ENCODE assay signal across 19 cellular contexts in genomic region chr17:48751733-48752398, GRCh38. TPM values are rescaled to one million over a fixed set of nuclear protein-coding genes. Genes with fewer than 3 reads are reported as not detected.
"Had no signal": no experiment of that assay in that cellular context is flagged by ENCODE, and none has a peak within 500 bp of the region (broad histone marks: within the 10 kb centered on the region; RNA-seq: fewer than 3 reads in every experiment).

No MANE protein-coding gene starts in this region.

- DNase-seq: activated CD4-positive, CD25-positive, alpha-beta regulatory T cell treated with anti-CD3 and anti-CD28 coated beads, Interleukin-2, amount 50 U/mL, for 72 hours; activated naive CD4-positive, alpha-beta T cell treated with anti-CD3 and anti-CD28 coated beads for 36 hours; activated naive CD8-positive, alpha-beta T cell treated with anti-CD3 and anti-CD28 coated beads, Interleukin-2, amount 50 U/mL, for 24 hours; aorta; effector CD8-positive, alpha-beta T cell; foreskin keratinocyte; glutamatergic neuron; immature natural killer cell; midbrain; ovary; stimulated activated CD4-positive, alpha-beta T cell treated with anti-CD3 and anti-CD28 coated beads, Interleukin-4, amount 100 ng/mL, for 1 hour; stimulated activated naive CD4-positive, alpha-beta T cell; substantia nigra; T-helper 9 cell had no signal

- H3K27ac ChIP-seq: foreskin keratinocyte, neural progenitor cell, ovary, tibial nerve had no signal

- H3K9me3 Mint-ChIP-seq: activated naive CD4-positive, alpha-beta T cell treated with anti-CD3 and anti-CD28 coated beads for 36 hours; activated naive CD8-positive, alpha-beta T cell treated with anti-CD3 and anti-CD28 coated beads, Interleukin-2, amount 50 U/mL, for 24 hours had no signal

- H3K27ac Mint-ChIP-seq: activated naive CD4-positive, alpha-beta T cell treated with anti-CD3 and anti-CD28 coated beads for 36 hours; activated naive CD8-positive, alpha-beta T cell treated with anti-CD3 and anti-CD28 coated beads, Interleukin-2, amount 50 U/mL, for 24 hours; immature natural killer cell; neural progenitor cell had no signal

- ATAC-seq: activated naive CD8-positive, alpha-beta T cell treated with anti-CD3 and anti-CD28 coated beads, Interleukin-2, amount 50 U/mL, for 24 hours; foreskin keratinocyte had no signal

- H3K4me3 Mint-ChIP-seq: activated naive CD4-positive, alpha-beta T cell treated with anti-CD3 and anti-CD28 coated beads for 36 hours; activated naive CD8-positive, alpha-beta T cell treated with anti-CD3 and anti-CD28 coated beads, Interleukin-2, amount 50 U/mL, for 24 hours; immature natural killer cell; neural progenitor cell had no signal

- H3K4me1 Mint-ChIP-seq: neural progenitor cell had no signal

- H3K36me3 Mint-ChIP-seq: immature natural killer cell, neural progenitor cell had no signal

RNA-seq across cellular contexts. Expression of gene HOXB13, which starts 23.3 kb away (rescaled TPM):
- total RNA-seq: activated CD8-positive, alpha-beta memory T cell treated with anti-CD3 and anti-CD28 coated beads for 36 hours; activated naive CD4-positive, alpha-beta T cell treated with anti-CD3 and anti-CD28 coated beads for 36 hours; aorta; foreskin keratinocyte; tibial nerve had no signal
- polyA plus RNA-seq: foreskin keratinocyte, immature natural killer cell, ovary had no signal

RNA-seq across cellular contexts. Expression of gene PRAC2, which starts 28.9 kb away (rescaled TPM):
- total RNA-seq: activated CD8-positive, alpha-beta memory T cell treated with anti-CD3 and anti-CD28 coated beads for 36 hours; activated naive CD4-positive, alpha-beta T cell treated with anti-CD3 and anti-CD28 coated beads for 36 hours; aorta; foreskin keratinocyte; lower leg skin; myocyte; ovary; tibial nerve had no signal
- polyA plus RNA-seq: aorta, foreskin keratinocyte, immature natural killer cell, ovary had no signal

RNA-seq across cellular contexts. Expression of gene PRAC1, which starts 29.5 kb away (rescaled TPM):
- total RNA-seq: activated CD8-positive, alpha-beta memory T cell treated with anti-CD3 and anti-CD28 coated beads for 36 hours; activated naive CD4-positive, alpha-beta T cell treated with anti-CD3 and anti-CD28 coated beads for 36 hours; aorta; foreskin keratinocyte; lower leg skin; myocyte; ovary; tibial nerve had no signal
- polyA plus RNA-seq: foreskin keratinocyte, immature natural killer cell, ovary had no signal
